ENCODE assay signal across 20 cellular contexts in genomic region chr3:157051625-157052024, GRCh38.
DNase-seq lines count a peak whose midpoint lies in the region; ATAC-seq, FAIRE-seq and TF ChIP-seq lines count a peak whose summit lies in the region.
"Had no signal": no experiment of that assay in that cellular context is flagged by ENCODE, and none has a peak within 500 bp of the region (broad histone marks: within the 10 kb centered on the region; RNA-seq: fewer than 3 reads in every experiment).

No MANE protein-coding gene starts in this region.

- no peaks in the 10 kb centered on the region for H3K27me3 ChIP-seq in OCI-LY3 (ENCODE audit: low read depth, low read length)
- H3K27me3 ChIP-seq in parathyroid adenoma (ENCODE audit: control insufficient read depth, insufficient read depth, low read length) = no peaks in the 10 kb centered on the region
- H3K27me3 ChIP-seq in spleen (replicated peaks in 1 of 7) = no peaks in the 10 kb centered on the region
- peaks cover 0 to 3% (median 0%) of the 10 kb centered on the region in 9 donors for H3K27me3 ChIP-seq in heart left ventricle
- H3K27me3 ChIP-seq: BLaER1 had no signal

- 0 out of 2 replicates have a peak overlapping the region, but pooled peaks have one; percentile 48 for H2AFZ ChIP-seq in OCI-LY3 (ENCODE audit: low read depth, low read length)
- H2AFZ ChIP-seq in parathyroid adenoma = peak overlapping the region; percentile 35

- DNase-seq in D721Med (ENCODE audit: insufficient read length, low spot score) = no peak
- DNase-seq in NCI-H2227 treated with DMSO at 0.1 percent for 48 hours (lab: John Stamatoyannopoulos, UW) = no peak
- no peak for DNase-seq in spleen
- no peak for DNase-seq in heart left ventricle
- DNase-seq: Calu3; CD4-positive, CD25-positive, alpha-beta regulatory T cell; CD8-positive, alpha-beta memory T cell; COR-L47; DMS153; DND-41; GOT3 had no signal

- no peak overlapping the region for H3K9ac ChIP-seq in OCI-LY3 (ENCODE audit: low read length)
- H3K9ac ChIP-seq in parathyroid adenoma = no peak overlapping the region
- H3K9ac ChIP-seq: BLaER1 had no signal

- no peaks in the 10 kb centered on the region for H4K20me1 ChIP-seq in OCI-LY3 (ENCODE audit: insufficient read depth, low read length)
- H4K20me1 ChIP-seq: BLaER1 had no signal

- H3K36me3 ChIP-seq in OCI-LY3 (replicated peaks; ENCODE audit: low read depth, low read length) (no peaks in the 10 kb centered on the region), parathyroid adenoma (ENCODE audit: control insufficient read depth, insufficient read depth, low read length) (no peaks in the 10 kb centered on the region), spleen (no peaks in the 10 kb centered on the region), heart left ventricle (no peaks in the 10 kb centered on the region)
- H3K36me3 ChIP-seq: BLaER1, HAP-1 had no signal

- H3K4me2 ChIP-seq in OCI-LY3 (ENCODE audit: low read length) = no peak overlapping the region
- H3K4me2 ChIP-seq in parathyroid adenoma (ENCODE audit: low read length) = no peak overlapping the region
- H3K4me2 ChIP-seq: BLaER1 had no signal

- TF ChIP-seq POLR2A in spleen (IDR thresholded peaks at IDR 0.05) (no peak), heart left ventricle (IDR thresholded peaks at IDR 0.05) (no peak)

- FAIRE-seq in D721Med (lab: Jason Lieb, UNC) (peak; percentile 71), colon (lab: Jason Lieb, UNC) (peak; percentile 31)
- FAIRE-seq: G401.6, H54 had no signal

- no peak overlapping the region for H3K27ac ChIP-seq in OCI-LY3 (ENCODE audit: low read length)
- no peak overlapping the region for H3K27ac ChIP-seq in parathyroid adenoma
- H3K27ac ChIP-seq in spleen = no peak overlapping the region
- no peak overlapping the region for H3K27ac ChIP-seq in heart left ventricle
- H3K27ac ChIP-seq: BLaER1, C4-2B had no signal

- peaks cover 28% of the 10 kb centered on the region for H3K4me1 ChIP-seq in OCI-LY3 (ENCODE audit: low read length)
- H3K4me1 ChIP-seq in parathyroid adenoma = peaks cover 5% of the 10 kb centered on the region
- H3K4me1 ChIP-seq in spleen = no peaks in the 10 kb centered on the region
- no peaks in the 10 kb centered on the region for H3K4me1 ChIP-seq in heart left ventricle
- H3K4me1 ChIP-seq: HAP-1 had no signal

- H3K79me2 ChIP-seq in OCI-LY3 (ENCODE audit: low read length) (no peaks in the 10 kb centered on the region), parathyroid adenoma (no peaks in the 10 kb centered on the region)

- no peaks in the 10 kb centered on the region; the same call in 1 of the 2 replicates for H3K9me3 ChIP-seq in OCI-LY3 (ENCODE audit: insufficient read depth, low read length)
- no peaks in the 10 kb centered on the region for H3K9me3 ChIP-seq in parathyroid adenoma (ENCODE audit: control insufficient read depth, low read length)
- no peaks in the 10 kb centered on the region for H3K9me3 ChIP-seq in spleen
- H3K9me3 ChIP-seq in heart left ventricle = no peaks in the 10 kb centered on the region
- H3K9me3 ChIP-seq: BLaER1, HAP-1 had no signal

- ATAC-seq in heart left ventricle (no peak), GM21619 (IDR thresholded peaks at IDR 0.05; ENCODE audit: unreplicated experiment) (no peak)

- intact Hi-C loops in spleen (cut with DNase I; ENCODE audit: low total_unique reads) = no loop called here
- intact Hi-C loops in heart left ventricle (cut with DNase I) = no loop called here

- no peak for TF ChIP-seq CTCF in D721Med (IDR thresholded peaks at IDR 0.05; ENCODE audit: insufficient read depth, missing control alignments)
- TF ChIP-seq CTCF in OCI-LY3 (IDR thresholded peaks at IDR 0.05; ENCODE audit: low read depth, low read length) = no peak
- TF ChIP-seq CTCF in parathyroid adenoma (IDR thresholded peaks at IDR 0.05) = no peak
- TF ChIP-seq CTCF in spleen (IDR thresholded peaks at IDR 0.05 in 8 of 11, conservative IDR thresholded peaks at IDR 0.05 in 3 of 11) = no peak
- no peak for TF ChIP-seq CTCF in heart left ventricle (IDR thresholded peaks at IDR 0.05)

- no peak overlapping the region for H3K4me3 ChIP-seq in OCI-LY3 (ENCODE audit: low read length)
- no peak overlapping the region for H3K4me3 ChIP-seq in parathyroid adenoma (ENCODE audit: low read depth, low read length)
- no peak overlapping the region for H3K4me3 ChIP-seq in spleen
- H3K4me3 ChIP-seq in heart left ventricle = no peak overlapping the region
- H3K4me3 ChIP-seq: BLaER1, HAP-1 had no signal
